In genomic region chr1:169161512-169162194, GRCh38 we compare ENCODE assay signal across 11 cellular contexts. TPM values are rescaled to one million over a fixed set of nuclear protein-coding genes. Genes with fewer than 3 reads are reported as not detected.
A peak's percentile ranks its signal among the peaks of the same experiment; 100 is the strongest.
DNase-seq lines count a peak whose midpoint lies in the region; ATAC-seq and TF ChIP-seq lines count a peak whose summit lies in the region.
"Had no signal": no experiment of that assay in that cellular context is flagged by ENCODE, and none has a peak within 500 bp of the region (broad histone marks: within the 10 kb centered on the region; RNA-seq: fewer than 3 reads in every experiment).

No MANE protein-coding gene starts in this region.

- H3K27me3 ChIP-seq in dorsolateral prefrontal cortex = no peaks in the 10 kb centered on the region
- no peaks in the 10 kb centered on the region for H3K27me3 ChIP-seq in SJCRH30

- peak overlapping the region in 44 of 59 donors; percentile 1 to 80 (median 50) for H3K27ac ChIP-seq in dorsolateral prefrontal cortex
- no peak overlapping the region for H3K27ac ChIP-seq in SJCRH30

- no peak for DNase-seq in dorsolateral prefrontal cortex
- no peak for DNase-seq in activated effector memory CD4-positive, alpha-beta T cell treated with Interleukin-2 at 50 U/mL for 16 hours
- DNase-seq in amygdala (lab: John Stamatoyannopoulos, UW) = no peak
- DNase-seq in SJCRH30 = no peak
- DNase-seq: Karpas-422, left cardiac atrium had no signal

- no peaks in the 10 kb centered on the region for H3K36me3 ChIP-seq in SJCRH30

- no peak overlapping the region for H3K4me3 ChIP-seq in dorsolateral prefrontal cortex
- H3K4me3 ChIP-seq in SJCRH30 = no peak overlapping the region

- intact Hi-C loops in dorsolateral prefrontal cortex (cut with DNase I) = no loop called here

- peak; percentile 86 for ATAC-seq in GM21367 (IDR thresholded peaks at IDR 0.05; ENCODE audit: unreplicated experiment)
- ATAC-seq in HG03280 (IDR thresholded peaks at IDR 0.05; ENCODE audit: unreplicated experiment) = peak; percentile 72
- ATAC-seq in HG02610 (IDR thresholded peaks at IDR 0.05; ENCODE audit: unreplicated experiment) = no peak
- ATAC-seq: WTC11 had no signal

- no peaks in the 10 kb centered on the region for H3K9me3 ChIP-seq in SJCRH30 (replicated peaks)

- TF ChIP-seq CTCF in GM12874 (IDR thresholded peaks at IDR 0.05; ENCODE audit: insufficient read depth, low read depth, low read length) = peak; percentile 26; the same call in 1 of the 2 replicates
- no peak for TF ChIP-seq CTCF in dorsolateral prefrontal cortex (IDR thresholded peaks at IDR 0.05 in 54 of 56, conservative IDR thresholded peaks at IDR 0.05 in 2 of 56; ENCODE audit: low read depth in 1 of 56, partially characterized antibody in 56 of 56)

- H3K4me1 ChIP-seq in SJCRH30 = no peaks in the 10 kb centered on the region

RNA-seq across cellular contexts. Expression of gene ATP1B1, which starts 55.2 kb away (rescaled TPM):
- total RNA-seq in dorsolateral prefrontal cortex = 1,000 to 10,000 TPM in 2 of 120 experiments, 100 to 1,000 TPM in 118; 155 to 1,070 (median 769) TPM
- 18.5 and 19.7 TPM in 2 replicates for total RNA-seq in SJCRH30 (2014; rRNA removed; shearing (Covaris generic))
